ENCODE assay signal across 22 cellular contexts in the genomic region with DNA sequence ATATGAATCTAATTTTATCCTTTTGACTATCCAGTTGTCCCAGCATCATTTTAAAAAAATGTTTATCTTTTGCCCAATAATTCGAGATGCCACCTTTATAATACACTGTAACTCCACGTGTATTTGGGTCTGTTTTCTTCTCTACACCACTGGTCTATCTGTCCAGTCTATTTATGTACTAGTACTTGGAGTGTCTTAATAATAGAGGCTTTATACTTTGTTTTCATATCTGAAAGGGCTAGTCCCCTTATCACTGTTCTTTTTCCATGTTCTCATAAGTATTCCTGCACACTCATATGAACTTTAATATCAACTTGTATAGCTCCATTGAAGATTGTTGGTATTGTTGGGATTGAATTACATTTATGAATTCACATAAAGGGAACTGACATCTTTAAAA.
A peak's percentile ranks its signal among the peaks of the same experiment; 100 is the strongest.
DNase-seq lines count a peak whose midpoint lies in the region; ATAC-seq, FAIRE-seq and TF ChIP-seq lines count a peak whose summit lies in the region.
"Had no signal": no experiment of that assay in that cellular context is flagged by ENCODE, and none has a peak within 500 bp of the region (broad histone marks: within the 10 kb centered on the region; RNA-seq: fewer than 3 reads in every experiment).

No MANE protein-coding gene starts in this region.

- peaks cover 9 to 16% of the 10 kb centered on the region in 2 donors for H3K27me3 Mint-ChIP-seq in T-cell

- no peaks in the 10 kb centered on the region for H3K27me3 ChIP-seq in right atrium auricular region
- no peaks in the 10 kb centered on the region for H3K27me3 ChIP-seq in heart right ventricle
- no peaks in the 10 kb centered on the region for H3K27me3 ChIP-seq in bronchial epithelial cell (ENCODE audit: control insufficient read depth, insufficient read depth, low read length)
- no peaks in the 10 kb centered on the region for H3K27me3 ChIP-seq in right cardiac atrium (ENCODE audit: control insufficient read depth, insufficient read depth)
- H3K27me3 ChIP-seq: BE2C, BLaER1 had no signal

- H3K4me1 Mint-ChIP-seq in T-cell, result no peaks in the 10 kb centered on the region
- H3K4me1 Mint-ChIP-seq: CD4-positive, alpha-beta memory T cell; CD4-positive, CD25-positive, alpha-beta regulatory T cell; CD8-positive, alpha-beta memory T cell had no signal

- H3K27ac ChIP-seq in right atrium auricular region (no peak overlapping the region), heart right ventricle (no peak overlapping the region), right cardiac atrium (ENCODE audit: low read length) (no peak overlapping the region)
- H3K27ac ChIP-seq: BLaER1 had no signal

- DNase-seq in Right ventricle myocardium superior (no peak), right atrium auricular region (ENCODE audit: low spot score) (no peak), heart right ventricle (no peak), left cardiac atrium (no peak), bronchial epithelial cell (ENCODE audit: low read depth) (peak; percentile 37), right cardiac atrium (no peak), T-cell (no peak)
- DNase-seq: 8988T; ACHN; BE2C; C1 segment of cervical spinal cord; Caco-2; Calu3; CD4-positive, alpha-beta memory T cell; CD4-positive, CD25-positive, alpha-beta regulatory T cell; CD8-positive, alpha-beta memory T cell; DMS79 treated with DMSO at 0.1 percent for 48 hours; GF-D8 had no signal

- no peak overlapping the region for H3K4me3 Mint-ChIP-seq in T-cell
- H3K4me3 Mint-ChIP-seq: CD14-positive monocyte; CD4-positive, alpha-beta memory T cell; CD4-positive, CD25-positive, alpha-beta regulatory T cell; CD8-positive, alpha-beta memory T cell had no signal

- H3K9me3 ChIP-seq in right atrium auricular region, result peaks cover 0 to 3% of the 10 kb centered on the region in 2 donors
- H3K9me3 ChIP-seq in heart right ventricle, result peaks cover 0 to 8% (median 0%) of the 10 kb centered on the region in 11 donors
- H3K9me3 ChIP-seq in right cardiac atrium (ENCODE audit: control insufficient read depth, low read length), result no peaks in the 10 kb centered on the region
- H3K9me3 ChIP-seq: BE2C, BLaER1, Caco-2 had no signal

- POLR2A ChIA-PET in T-cell (lab: Charles Lee), result interaction anchor here (0.6 kb wide), 2 partner anchors 10 to 236 kb away, joined by 6 read pairs; no protein-coding TSS in a partner anchor

- WGBS in heart right ventricle, 2 donors, result 21 to 38% methylated on average over 2 of the region's 2 CpGs
- WGBS in right cardiac atrium, result 36% methylated on average over 2 of the region's 2 CpGs

- no peaks in the 10 kb centered on the region for H3K36me3 ChIP-seq in right atrium auricular region
- H3K36me3 ChIP-seq in heart right ventricle, result no peaks in the 10 kb centered on the region
- no peaks in the 10 kb centered on the region for H3K36me3 ChIP-seq in bronchial epithelial cell (ENCODE audit: control insufficient read depth, insufficient read depth, low read length)
- H3K36me3 ChIP-seq: BE2C, BLaER1 had no signal

- peak; percentile 71 for ATAC-seq in Right ventricle myocardium superior (ENCODE audit: poor library complexity)
- peak in 5 of 8 donors; percentile 47 to 88 (median 60) for ATAC-seq in heart right ventricle
- no peak for ATAC-seq in left cardiac atrium
- peak; percentile 23 to 51 for ATAC-seq in right cardiac atrium
- ATAC-seq in T-cell (replicated peaks in 1 of 4), result no peak
- ATAC-seq in HG03196 (IDR thresholded peaks at IDR 0.05; ENCODE audit: unreplicated experiment), result no peak

- no peak overlapping the region for H3K4me3 ChIP-seq in right atrium auricular region
- no peak overlapping the region for H3K4me3 ChIP-seq in heart right ventricle
- H3K4me3 ChIP-seq in bronchial epithelial cell (ENCODE audit: low read depth, low read length), result no peak overlapping the region
- H3K4me3 ChIP-seq in right cardiac atrium (ENCODE audit: low read length), result no peak overlapping the region
- H3K4me3 ChIP-seq: BLaER1 had no signal

- H3K27ac Mint-ChIP-seq in T-cell, result no peak overlapping the region
- H3K27ac Mint-ChIP-seq: CD14-positive monocyte; CD4-positive, alpha-beta memory T cell; CD4-positive, CD25-positive, alpha-beta regulatory T cell; CD8-positive, alpha-beta memory T cell had no signal

- CTCF ChIA-PET in T-cell (lab: Charles Lee), result no interaction called here

- H3K36me3 Mint-ChIP-seq in T-cell, result no peaks in the 10 kb centered on the region
- H3K36me3 Mint-ChIP-seq: CD14-positive monocyte; CD4-positive, alpha-beta memory T cell; CD4-positive, CD25-positive, alpha-beta regulatory T cell; CD8-positive, alpha-beta memory T cell had no signal

- intact Hi-C loops in Right ventricle myocardium superior (cut with DNase I), result no loop called here
- intact Hi-C loops in heart right ventricle (cut with DNase I), result no loop called here
- intact Hi-C loops in left cardiac atrium (cut with DNase I), result no loop called here
- intact Hi-C loops in right cardiac atrium (cut with DNase I), result no loop called here

- H3K4me1 ChIP-seq in right atrium auricular region (peaks cover 0 to 7% of the 10 kb centered on the region in 2 donors), heart right ventricle (peaks cover 0 to 5% (median 0%) of the 10 kb centered on the region in 9 donors), right cardiac atrium (ENCODE audit: control insufficient read depth, insufficient read depth, low read length) (no peaks in the 10 kb centered on the region)
- H3K4me1 ChIP-seq: BE2C, BLaER1, Caco-2 had no signal

- peaks cover 0 to 10% (median 0%) of the 10 kb centered on the region in 3 donors for H3K9me3 Mint-ChIP-seq in T-cell

- TF ChIP-seq CTCF in right atrium auricular region (IDR thresholded peaks at IDR 0.05) (no peak), heart right ventricle (IDR thresholded peaks at IDR 0.05) (no peak), bronchial epithelial cell (IDR thresholded peaks at IDR 0.05; ENCODE audit: insufficient read depth, low read length, severe bottlenecking) (no peak)

- no peak for FAIRE-seq in bronchial epithelial cell (lab: Jason Lieb, UNC)
- FAIRE-seq: GM12891 had no signal

Comparison
In these comparisons a context has a peak if more than half of its experiments do, and no peak if none do; other contexts are left out.
1. ATAC-seq: peak in Right ventricle myocardium superior (single experiment), heart right ventricle (5 of 8) and right cardiac atrium (2 of 2); none in left cardiac atrium (0 of 2), T-cell (0 of 4) and HG03196 (single experiment).